Comparison of ENCODE assay signal across 8 cellular contexts in genomic region chr20:5448449-5449118, GRCh38.
DNase-seq lines count a peak whose midpoint lies in the region; ATAC-seq, FAIRE-seq and TF ChIP-seq lines count a peak whose summit lies in the region.

No MANE protein-coding gene starts in this region.

- H2AFZ ChIP-seq in GM23338, result no peak overlapping the region

- peak; percentile 95 for ATAC-seq in GM23338
- no peak for ATAC-seq in HG02610 (IDR thresholded peaks at IDR 0.05; ENCODE audit: unreplicated experiment)

- peaks cover 0 to 7% (median 3%) of the 10 kb centered on the region in 7 donors for H3K9me3 Mint-ChIP-seq in CD14-positive monocyte
- H3K9me3 Mint-ChIP-seq in GM23338, result peaks cover 22% of the 10 kb centered on the region

- intact Hi-C loops in CD14-positive monocyte (cut with micrococcal nuclease), result loop anchor here (2.0 to 10.0 kb wide), 2 partner anchors 234 to 244 kb away; no protein-coding TSS in a partner anchor

- peak; percentile 5 for FAIRE-seq in urothelium cell line (lab: Jason Lieb, UNC)

- H3K36me3 Mint-ChIP-seq in CD14-positive monocyte, result no peaks in the 10 kb centered on the region
- H3K36me3 Mint-ChIP-seq in GM23338 (ENCODE audit: low read depth), result peaks cover 13% of the 10 kb centered on the region; the same call in 2 of the 3 replicates

- H3K4me2 ChIP-seq in GM23338, result no peak overlapping the region

- H3K27ac ChIP-seq in GM23338 (ENCODE audit: low read depth) (no peak overlapping the region), neutrophil (no peak overlapping the region)

- H3K4me1 Mint-ChIP-seq in CD14-positive monocyte (no peaks in the 10 kb centered on the region), GM23338 (peaks cover 24% of the 10 kb centered on the region)

- peaks cover 10 to 18% (median 15%) of the 10 kb centered on the region in 3 donors for H3K27me3 Mint-ChIP-seq in CD14-positive monocyte (ENCODE audit: low read depth in 3 of 3)
- H3K27me3 Mint-ChIP-seq in GM23338 (ENCODE audit: insufficient read depth, low read depth, poor library complexity), result peaks cover 2% of the 10 kb centered on the region

- TF ChIP-seq CTCF in CD14-positive monocyte (IDR thresholded peaks at IDR 0.05) (peak; percentile 84), GM23338 (conservative IDR thresholded peaks at IDR 0.05; ENCODE audit: low read depth in 2 of 2) (peak; percentile 72 to 76), fibroblast of mammary gland (conservative IDR thresholded peaks at IDR 0.05; ENCODE audit: control insufficient read depth, insufficient read depth, low read depth, low read length) (peak; percentile 78), neutrophil (IDR thresholded peaks at IDR 0.05) (peak; percentile 66)

- no peaks in the 10 kb centered on the region for H3F3A ChIP-seq in GM23338 (replicated peaks; ENCODE audit: low read depth)

- no peaks in the 10 kb centered on the region for H3K27me3 ChIP-seq in GM23338 (ENCODE audit: insufficient read depth)
- peaks cover 44% of the 10 kb centered on the region for H3K27me3 ChIP-seq in neutrophil

- no peaks in the 10 kb centered on the region for H4K20me1 ChIP-seq in GM23338 (replicated peaks; ENCODE audit: insufficient read depth)

- no peaks in the 10 kb centered on the region for H3K9me2 ChIP-seq in GM23338 (ENCODE audit: insufficient read depth)

- no peaks in the 10 kb centered on the region for H3K79me2 ChIP-seq in GM23338 (replicated peaks; ENCODE audit: insufficient read depth)

- DNase-seq in CD14-positive monocyte (ENCODE audit: low spot score), result no peak
- DNase-seq in GM23338 (ENCODE audit: low spot score), result peak; percentile 86
- peak; percentile 80 for DNase-seq in NCI-H82 (lab: John Stamatoyannopoulos, UW)
- peak; percentile 36 for DNase-seq in activated T-cell treated with anti-CD3 and anti-CD28 coated beads for 4 hours
- peak; percentile 43 for DNase-seq in fibroblast of mammary gland (ENCODE audit: low read depth)
- peak; percentile 66 for DNase-seq in urothelium cell line (ENCODE audit: low spot score)

- no peak overlapping the region for H3K4me3 ChIP-seq in GM23338
- H3K4me3 ChIP-seq in fibroblast of mammary gland (ENCODE audit: control insufficient read depth, low read depth, low read length), result no peak overlapping the region
- H3K4me3 ChIP-seq in neutrophil (ENCODE audit: low read depth in 1 of 2, low read length in 1 of 2), result no peak overlapping the region

- H3K36me3 ChIP-seq in GM23338 (ENCODE audit: insufficient read depth) (no peaks in the 10 kb centered on the region), neutrophil (no peaks in the 10 kb centered on the region)

- H3K4me3 Mint-ChIP-seq in CD14-positive monocyte (peak overlapping the region in 1 of 2 donors; percentile 63), GM23338 (no peak overlapping the region)

- H3K27ac Mint-ChIP-seq in CD14-positive monocyte (no peak overlapping the region), GM23338 (peak overlapping the region; percentile 38; the same call in 1 of the 2 replicates)

- no peaks in the 10 kb centered on the region for H3K9me3 ChIP-seq in neutrophil

- H3K4me1 ChIP-seq in GM23338 (ENCODE audit: insufficient read depth) (no peaks in the 10 kb centered on the region), neutrophil (ENCODE audit: control insufficient read depth in 1 of 2, insufficient read depth in 1 of 2, low read depth in 1 of 2, low read length in 1 of 2) (no peaks in the 10 kb centered on the region)

TF ChIP-seq in GM23338, 12 proteins besides CTCF, POLR2A, EP300 and RAD21:
- TF ChIP-seq REST (IDR thresholded peaks at IDR 0.05; ENCODE audit: unreplicated experiment) (no peak), ETS1 (IDR thresholded peaks at IDR 0.05) (no peak), STAT1 (IDR thresholded peaks at IDR 0.05; ENCODE audit: unreplicated experiment) (no peak), EZH2phosphoT487 (IDR thresholded peaks at IDR 0.05; ENCODE audit: unreplicated experiment) (no peak), POLR2AphosphoS5 (IDR thresholded peaks at IDR 0.05; ENCODE audit: low read depth) (no peak), NANOG (IDR thresholded peaks at IDR 0.05; ENCODE audit: borderline replicate concordance) (no peak)
